ENCODE assay signal across 8 cellular contexts in the genomic region with DNA sequence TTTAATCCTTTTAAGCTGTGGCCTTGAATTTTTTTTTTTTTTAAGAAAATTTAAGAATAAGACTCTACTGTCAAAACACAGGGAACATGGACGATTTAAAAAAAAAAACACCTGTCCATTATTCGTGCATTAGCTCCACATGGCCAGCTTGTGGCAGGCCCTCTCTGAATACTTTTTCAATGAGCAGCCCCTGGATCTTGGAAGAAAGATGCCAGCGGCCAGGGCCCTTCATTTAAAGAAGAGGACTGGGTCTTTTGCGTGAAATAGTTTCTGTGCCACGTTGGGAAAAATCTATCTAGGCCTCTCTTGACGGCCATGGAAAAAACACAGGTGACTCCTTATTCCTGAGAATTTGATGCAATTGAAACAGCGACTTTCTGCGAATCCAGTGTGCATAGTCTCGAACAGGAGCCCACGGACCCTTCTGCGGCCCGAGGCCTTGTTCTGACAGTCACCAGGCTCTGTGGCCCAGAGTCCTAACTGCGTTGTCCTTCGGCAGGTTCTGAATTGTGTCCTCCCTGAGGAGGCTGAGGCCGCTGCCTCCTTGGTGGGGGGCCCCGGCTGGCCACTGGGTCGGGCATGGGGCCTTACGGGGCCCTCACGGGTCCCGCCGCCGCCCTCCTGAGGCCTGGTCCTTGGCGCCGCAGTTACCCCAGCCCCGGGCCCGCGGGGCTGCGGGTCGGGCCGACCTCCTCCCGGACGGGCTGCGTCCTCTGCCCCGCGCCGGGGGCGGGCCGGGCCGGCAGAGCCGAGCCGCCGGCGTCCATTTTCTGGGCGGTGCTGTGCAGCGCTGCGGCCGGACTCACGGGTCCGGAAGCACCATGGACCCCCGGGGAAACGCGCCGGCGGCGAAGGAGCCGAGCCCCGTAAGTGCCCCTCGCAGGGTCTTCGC. TPM values are rescaled to one million over a fixed set of nuclear protein-coding genes. Genes with fewer than 3 reads are reported as not detected.
DNase-seq lines count a peak whose midpoint lies in the region; ATAC-seq and TF ChIP-seq lines count a peak whose summit lies in the region.

No MANE protein-coding gene starts in this region.

- peak overlapping the region; percentile 75 for H3K27ac Mint-ChIP-seq in activated naive CD4-positive, alpha-beta T cell treated with anti-CD3 and anti-CD28 coated beads, Interleukin-2, amount 10 ng/mL, durations not matched to agents 7 days and 5 days

- peak overlapping the region; percentile 72 for H3K4me3 ChIP-seq in cardiac muscle cell

- no peaks in the 10 kb centered on the region for H3K27me3 Mint-ChIP-seq in activated naive CD4-positive, alpha-beta T cell treated with anti-CD3 and anti-CD28 coated beads, Interleukin-2, amount 10 ng/mL, durations not matched to agents 7 days and 5 days

- CTCF ChIA-PET in activated naive CD4-positive, alpha-beta T cell treated with anti-CD3 and anti-CD28 coated beads, Interleukin-2, amount 10 ng/mL, durations not matched to agents 7 days and 5 days (lab: Charles Lee), result interaction anchor here (1.2 to 1.4 kb wide), 3 partner anchors 9 to 53 kb away, joined by 4 to 6 read pairs (median 4); no protein-coding TSS in a partner anchor

- H3K4me1 ChIP-seq in cardiac muscle cell (ENCODE audit: low read depth), result peaks cover 25% of the 10 kb centered on the region

- no peaks in the 10 kb centered on the region for H3K27me3 ChIP-seq in cardiac muscle cell

- H3K36me3 Mint-ChIP-seq in activated naive CD4-positive, alpha-beta T cell treated with anti-CD3 and anti-CD28 coated beads, Interleukin-2, amount 10 ng/mL, durations not matched to agents 7 days and 5 days, result peaks cover 34% of the 10 kb centered on the region

- no peak for TF ChIP-seq CTCF in cardiac muscle cell (IDR thresholded peaks at IDR 0.05; ENCODE audit: low read depth, low read length)

- H3K9me3 ChIP-seq in cardiac muscle cell (ENCODE audit: low read depth), result no peaks in the 10 kb centered on the region

- H3K4me3 Mint-ChIP-seq in activated naive CD4-positive, alpha-beta T cell treated with anti-CD3 and anti-CD28 coated beads, Interleukin-2, amount 10 ng/mL, durations not matched to agents 7 days and 5 days, result peak overlapping the region; percentile 71

- H3K4me1 Mint-ChIP-seq in activated naive CD4-positive, alpha-beta T cell treated with anti-CD3 and anti-CD28 coated beads, Interleukin-2, amount 10 ng/mL, durations not matched to agents 7 days and 5 days, result peaks cover 26% of the 10 kb centered on the region

- no peaks in the 10 kb centered on the region for H3K9me3 Mint-ChIP-seq in activated naive CD4-positive, alpha-beta T cell treated with anti-CD3 and anti-CD28 coated beads, Interleukin-2, amount 10 ng/mL, durations not matched to agents 7 days and 5 days

- DNase-seq in NCI-H2227 (lab: John Stamatoyannopoulos, UW; ENCODE audit: unreplicated experiment), result peak; percentile 60
- no peak for DNase-seq in NCI-H2227 treated with DMSO at 0.1 percent for 48 hours (lab: John Stamatoyannopoulos, UW)
- peak; percentile 53 for DNase-seq in NCI-H226
- peak; percentile 69 for DNase-seq in activated naive CD4-positive, alpha-beta T cell treated with anti-CD3 and anti-CD28 coated beads, Interleukin-2, amount 10 ng/mL, durations not matched to agents 7 days and 5 days
- DNase-seq in cardiac muscle cell (ENCODE audit: low read depth in 1 of 2, low spot score in 1 of 2), result peak; percentile 63 to 66
- peak; percentile 56 for DNase-seq in pons (ENCODE audit: low spot score)
- DNase-seq in UCSD-AML1 (lab: John Stamatoyannopoulos, UW; ENCODE audit: unreplicated experiment), result no peak

- H3K27ac ChIP-seq in cardiac muscle cell, result peak overlapping the region; percentile 88

- peaks cover 4% of the 10 kb centered on the region for H3K36me3 ChIP-seq in cardiac muscle cell

- peak; percentile 56 for ATAC-seq in HG02588 (IDR thresholded peaks at IDR 0.05; ENCODE audit: unreplicated experiment)

RNA-seq across cellular contexts. Expression of a gene that starts 33.5 kb away (rescaled TPM):
- 22.5 and 35.9 TPM in 2 replicates for total RNA-seq in cardiac muscle cell
- 12.9 and 20.1 TPM in 2 replicates for polyA plus RNA-seq in cardiac muscle cell

Comparison
In these comparisons a context has a peak if more than half of its experiments do, and no peak if none do; other contexts are left out.
1. DNase-seq: peak in NCI-H2227 (single experiment), NCI-H226 (single experiment), activated naive CD4-positive, alpha-beta T cell treated with anti-CD3 and anti-CD28 coated beads, Interleukin-2, amount 10 ng/mL, durations not matched to agents 7 days and 5 days (single experiment), cardiac muscle cell (2 of 2) and pons (single experiment); none in NCI-H2227 treated with DMSO at 0.1 percent for 48 hours (single experiment) and UCSD-AML1 (single experiment).